ENCODE assay signal across 1 cellular context in the genomic region with DNA sequence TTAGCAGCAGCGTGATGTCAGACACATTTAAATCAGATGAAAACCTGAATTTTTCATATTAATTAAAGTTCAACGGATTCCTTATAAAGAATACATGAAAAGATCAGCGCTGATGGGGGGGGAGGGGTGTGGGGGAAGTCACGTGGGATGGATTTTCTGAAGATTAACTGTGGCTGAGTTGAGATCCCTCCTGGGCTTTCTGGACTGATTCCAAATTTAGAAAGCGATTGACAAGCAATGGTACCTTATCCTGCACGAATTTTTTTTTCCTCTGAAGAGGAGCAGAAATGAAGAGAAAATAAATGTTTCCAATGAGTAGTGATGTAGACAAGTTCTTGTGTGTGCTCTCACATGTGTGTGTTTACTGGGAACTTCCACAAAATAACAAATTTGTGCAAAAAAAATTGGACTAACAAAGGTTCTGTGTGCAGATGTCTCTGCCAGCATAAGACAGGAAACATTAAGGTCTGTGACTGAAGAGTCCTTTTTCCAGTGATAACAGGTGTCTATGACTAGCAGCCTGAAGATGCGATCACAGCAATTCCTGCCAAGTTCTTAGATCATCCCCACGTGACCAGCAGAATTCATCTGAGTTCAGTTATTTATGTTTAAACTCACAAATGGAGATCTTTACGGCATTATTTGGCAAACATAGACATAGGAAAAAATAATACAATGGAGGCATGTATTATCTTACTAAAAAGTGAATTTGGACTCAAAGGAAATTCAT.
TF ChIP-seq lines count a peak whose summit lies in the region.

No MANE protein-coding gene starts in this region.

TF ChIP-seq in H1, 55 proteins besides CTCF, POLR2A, EP300 and RAD21:
- no peak for TF ChIP-seq JUN (IDR thresholded peaks at IDR 0.05; ENCODE audit: low read depth, low read length)
- TF ChIP-seq, protein P1, sequence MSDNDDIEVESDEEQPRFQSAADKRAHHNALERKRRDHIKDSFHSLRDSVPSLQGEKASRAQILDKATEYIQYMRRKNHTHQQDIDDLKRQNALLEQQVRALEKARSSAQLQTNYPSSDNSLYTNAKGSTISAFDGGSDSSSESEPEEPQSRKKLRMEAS (IDR thresholded peaks at IDR 0.05): no peak
- no peak for TF ChIP-seq GTF2F1 (IDR thresholded peaks at IDR 0.05; ENCODE audit: borderline replicate concordance, low read depth, low read length)
- TF ChIP-seq, protein P2, sequence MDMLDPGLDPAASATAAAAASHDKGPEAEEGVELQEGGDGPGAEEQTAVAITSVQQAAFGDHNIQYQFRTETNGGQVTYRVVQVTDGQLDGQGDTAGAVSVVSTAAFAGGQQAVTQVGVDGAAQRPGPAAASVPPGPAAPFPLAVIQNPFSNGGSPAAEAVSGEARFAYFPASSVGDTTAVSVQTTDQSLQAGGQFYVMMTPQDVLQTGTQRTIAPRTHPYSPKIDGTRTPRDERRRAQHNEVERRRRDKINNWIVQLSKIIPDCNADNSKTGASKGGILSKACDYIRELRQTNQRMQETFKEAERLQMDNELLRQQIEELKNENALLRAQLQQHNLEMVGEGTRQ (IDR thresholded peaks at IDR 0.05; ENCODE audit: low read length): no peak
- no peak for TF ChIP-seq SP4 (IDR thresholded peaks at IDR 0.05; ENCODE audit: low read length)
